In genomic region chr12:74910831-74911230, GRCh38 we compare ENCODE assay signal across 33 cellular contexts.
"Had no signal": no experiment of that assay in that cellular context is flagged by ENCODE, and none has a peak within 500 bp of the region (broad histone marks: within the 10 kb centered on the region; RNA-seq: fewer than 3 reads in every experiment).

No MANE protein-coding gene starts in this region.

- DNase-seq: activated effector memory CD4-positive, alpha-beta T cell treated with anti-CD3 and anti-CD28 coated beads, Interleukin-2, amount 50 U/mL, for 16 hours; activated effector memory CD4-positive, alpha-beta T cell treated with Interleukin-2 at 50 U/mL for 16 hours; activated gamma-delta T cell; activated gamma-delta T cell treated with Interleukin-2 at 50 U/mL for 16 hours; activated naive CD4-positive, alpha-beta T cell; activated naive CD4-positive, alpha-beta T cell treated with anti-CD3 and anti-CD28 coated beads for 36 hours; activated naive CD4-positive, alpha-beta T cell treated with anti-CD3 and anti-CD28 coated beads, Interleukin-2, amount 10 ng/mL, durations not matched to agents 7 days and 5 days; activated naive CD4-positive, alpha-beta T cell treated with anti-CD3 and anti-CD28 coated beads, Interleukin-2, amount 50 U/mL, for 16 hours; activated naive CD4-positive, alpha-beta T cell treated with Interleukin-2 at 50 U/mL for 16 hours; activated naive CD8-positive, alpha-beta T cell treated with anti-CD3 and anti-CD28 coated beads for 36 hours; activated naive CD8-positive, alpha-beta T cell treated with anti-CD3 and anti-CD28 coated beads, Interleukin-2, amount 10 ng/mL, durations not matched to agents 7 days and 5 days; activated naive CD8-positive, alpha-beta T cell treated with anti-CD3 and anti-CD28 coated beads, Interleukin-2, amount 50 U/mL, for 24 hours; activated T-cell treated with anti-CD3 and anti-CD28 coated beads, Interleukin-2, amount 50 U/mL, for 4 hours; activated T-cell treated with anti-CD3 and anti-CD28 coated beads, Interleukin-2, amount 50 U/mL, for 48 hours; activated T-cell treated with anti-CD3 and anti-CD28 coated beads, Interleukin-2, amount 50 U/mL, for 72 hours; adrenal gland; amniotic stem cell; amygdala; anterior cingulate cortex; aorta; body of pancreas; brain microvascular endothelial cell; caudate nucleus; central memory CD4-positive, alpha-beta T cell; cerebellar nuclear complex had no signal

- H3K36me3 ChIP-seq: adrenal gland, ascending aorta, brain microvascular endothelial cell, breast epithelium, cardiac muscle cell had no signal

- H3K4me3 ChIP-seq: adrenal gland, ascending aorta, body of pancreas, breast epithelium, cardiac muscle cell had no signal

- H3K27ac ChIP-seq: adrenal gland, ascending aorta, body of pancreas, brain microvascular endothelial cell, breast epithelium, cardiac muscle cell had no signal

- H3K9me3 ChIP-seq: adrenal gland, ascending aorta, body of pancreas, breast epithelium had no signal

- ATAC-seq: activated naive CD4-positive, alpha-beta T cell treated with anti-CD3 and anti-CD28 coated beads, Interleukin-2, amount 50 U/mL, for 72 hours; activated naive CD8-positive, alpha-beta T cell treated with anti-CD3 and anti-CD28 coated beads, Interleukin-2, amount 50 U/mL, for 24 hours; activated T-cell treated with anti-CD3 and anti-CD28 coated beads, Interleukin-2, amount 50 U/mL, for 4 hours; activated T-cell treated with anti-CD3 and anti-CD28 coated beads, Interleukin-2, amount 50 U/mL, for 72 hours; activated T-helper 17 cell treated with anti-CD3 and anti-CD28 coated beads, Interleukin-2, amount 50 U/mL, for 72 hours; body of pancreas had no signal

- H3K4me1 ChIP-seq: adrenal gland, ascending aorta, body of pancreas, breast epithelium had no signal

- H3K27me3 ChIP-seq: adrenal gland, ascending aorta, body of pancreas, brain microvascular endothelial cell, breast epithelium, cardiac muscle cell had no signal

- FAIRE-seq: astrocyte, bronchial epithelial cell, colon had no signal
